8 cellular contexts compared by ENCODE assay signal in the genomic region with DNA sequence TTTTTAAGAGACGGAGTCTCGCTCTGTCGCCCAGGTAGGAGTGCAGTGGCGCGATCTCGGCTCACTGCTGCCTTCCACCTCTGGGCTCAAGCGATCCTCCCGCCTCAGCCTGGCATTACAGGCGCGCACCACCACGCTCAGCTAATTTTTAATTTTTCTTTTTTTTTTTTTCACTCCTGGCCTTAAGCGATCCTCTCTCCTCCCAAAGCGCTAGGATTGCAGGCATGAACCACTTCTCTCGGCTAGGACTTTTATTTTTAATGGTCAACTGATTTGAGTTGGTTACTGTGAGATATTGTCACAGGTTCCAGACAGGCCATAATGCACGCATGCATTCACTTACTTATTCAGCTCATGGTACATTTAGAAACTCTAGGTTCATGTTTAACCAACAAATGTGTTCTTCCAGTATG. TPM values are rescaled to one million over a fixed set of nuclear protein-coding genes. Genes with fewer than 3 reads are reported as not detected.
DNase-seq lines count a peak whose midpoint lies in the region; ATAC-seq and TF ChIP-seq lines count a peak whose summit lies in the region.

No MANE protein-coding gene starts in this region.

- H3K4me1 ChIP-seq in ascending aorta: no peaks in the 10 kb centered on the region

- peak overlapping the region; percentile 88 to 99 for H3K27ac ChIP-seq in ascending aorta

- peaks cover 4 to 9% of the 10 kb centered on the region in 2 donors for H3K36me3 ChIP-seq in ascending aorta

- H3K9me3 Mint-ChIP-seq in CD14-positive monocyte: no peaks in the 10 kb centered on the region
- no peaks in the 10 kb centered on the region for H3K9me3 Mint-ChIP-seq in mesothelial cell of epicardium

- no peaks in the 10 kb centered on the region for H3K27me3 ChIP-seq in ascending aorta

- peak overlapping the region; percentile 94 to 99 (median 98) for H3K27ac Mint-ChIP-seq in CD14-positive monocyte
- peak overlapping the region; percentile 99 for H3K27ac Mint-ChIP-seq in mesothelial cell of epicardium

- peaks cover 0 to 2% (median 0%) of the 10 kb centered on the region in 3 donors for H3K27me3 Mint-ChIP-seq in CD14-positive monocyte (ENCODE audit: low read depth in 3 of 3)
- no peaks in the 10 kb centered on the region for H3K27me3 Mint-ChIP-seq in mesothelial cell of epicardium (ENCODE audit: low read depth)

- peaks cover 18% of the 10 kb centered on the region for H3K4me1 Mint-ChIP-seq in CD14-positive monocyte
- H3K4me1 Mint-ChIP-seq in mesothelial cell of epicardium: peaks cover 9% of the 10 kb centered on the region

- peak; percentile 12 for ATAC-seq in HG02884 (IDR thresholded peaks at IDR 0.05; ENCODE audit: unreplicated experiment)

- peak overlapping the region; percentile 78 to 90 for H3K4me3 ChIP-seq in ascending aorta

- H3K36me3 Mint-ChIP-seq in CD14-positive monocyte (peaks cover 16 to 25% of the 10 kb centered on the region in 2 donors), mesothelial cell of epicardium (peaks cover 10% of the 10 kb centered on the region)

- no peaks in the 10 kb centered on the region for H3K9me3 ChIP-seq in ascending aorta

- intact Hi-C loops in CD14-positive monocyte (cut with micrococcal nuclease): no loop called here
- intact Hi-C loops in ascending aorta (cut with DNase I): loop anchor here (1.0 to 10.0 kb wide), 5 partner anchors 9 to 1069 kb away; partner anchors contain the start of genes AP2B1, GGNBP2, MRM1 and SYNRG

- DNase-seq in CD14-positive monocyte (ENCODE audit: low spot score) (no peak), ascending aorta (ENCODE audit: low spot score in 2 of 2) (no peak), mesothelial cell of epicardium (ENCODE audit: low spot score in 2 of 2, unreplicated experiment in 2 of 2) (no peak), retina (no peak), germinal center (ENCODE audit: low spot score) (no peak), SHP77 treated with DMSO at 0.1 percent for 48 hours (lab: John Stamatoyannopoulos, UW) (no peak), NCI-H1436 (lab: John Stamatoyannopoulos, UW) (no peak)

- peak overlapping the region; percentile 95 to 96 for H3K4me3 Mint-ChIP-seq in CD14-positive monocyte
- H3K4me3 Mint-ChIP-seq in mesothelial cell of epicardium: peak overlapping the region; percentile 93

- TF ChIP-seq CTCF in CD14-positive monocyte (IDR thresholded peaks at IDR 0.05) (peak; percentile 16), ascending aorta (IDR thresholded peaks at IDR 0.05) (no peak), mesothelial cell of epicardium (IDR thresholded peaks at IDR 0.05; ENCODE audit: unreplicated experiment) (no peak)

RNA-seq across cellular contexts. Expression of gene PIGW, which starts 0.9 kb away (rescaled TPM):
- 1 to 10 TPM; 3.1 to 5.9 TPM for polyA plus RNA-seq in CD14-positive monocyte
- total RNA-seq in ascending aorta: 6.0 TPM
- total RNA-seq in mesothelial cell of epicardium: 8.8 to 10.0 TPM (median 9.3 TPM) in 3 replicates

RNA-seq across cellular contexts. Expression of gene MYO19, which starts 1.0 kb away (rescaled TPM):
- polyA plus RNA-seq in CD14-positive monocyte: 1 to 10 TPM; 1.2 to 1.9 TPM
- total RNA-seq in ascending aorta: 40.7 TPM
- total RNA-seq in mesothelial cell of epicardium: 77.3 to 82.8 TPM (median 82.4 TPM) in 3 replicates

RNA-seq across cellular contexts. Expression of gene GGNBP2, which starts 9.0 kb away (rescaled TPM):
- 10 to 100 TPM; 22.3 to 31.5 TPM for polyA plus RNA-seq in CD14-positive monocyte
- 26.5 TPM for total RNA-seq in ascending aorta
- 67.5 to 71.2 TPM (median 69.8 TPM) in 3 replicates for total RNA-seq in mesothelial cell of epicardium

RNA-seq across cellular contexts. Expression of gene ZNHIT3, which starts 49.2 kb away (rescaled TPM):
- polyA plus RNA-seq in CD14-positive monocyte: 10 to 100 TPM; 63.5 to 70.4 TPM
- total RNA-seq in ascending aorta: 49.4 TPM
- 34.8 to 37.2 TPM (median 35.6 TPM) in 3 replicates for total RNA-seq in mesothelial cell of epicardium

RNA-seq across cellular contexts. Expression of gene DHRS11, which starts 56.0 kb away (rescaled TPM):
- polyA plus RNA-seq in CD14-positive monocyte: 1 to 10 TPM; 1.2 to 2.7 TPM
- 11.8 TPM for total RNA-seq in ascending aorta
- 14.9 to 17.3 TPM (median 15.0 TPM) in 3 replicates for total RNA-seq in mesothelial cell of epicardium
